2 cellular contexts compared by ENCODE assay signal in genomic region chr7:143555968-143556367, GRCh38. TPM values are rescaled to one million over a fixed set of nuclear protein-coding genes. Genes with fewer than 3 reads are reported as not detected.
"Had no signal": no experiment of that assay in that cellular context is flagged by ENCODE, and none has a peak within 500 bp of the region (broad histone marks: within the 10 kb centered on the region; RNA-seq: fewer than 3 reads in every experiment).

No MANE protein-coding gene starts in this region.

RNA-seq across cellular contexts. Expression of gene CTAGE15, which starts 15.6 kb away (rescaled TPM):
- total RNA-seq: thoracic aorta, vagina had no signal
